ENCODE assay signal across 1 cellular context in genomic region chr22:31615940-31616314, GRCh38.
TF ChIP-seq lines count a peak whose summit lies in the region.

No MANE protein-coding gene starts in this region.

TF ChIP-seq in GM23338, 12 proteins besides CTCF, POLR2A, EP300 and RAD21 (continued from another document):
- no peak for TF ChIP-seq ZNF462 (CRISPR knock-in tag; IDR thresholded peaks at IDR 0.05)
- no peak for TF ChIP-seq POLR2AphosphoS5 (IDR thresholded peaks at IDR 0.05; ENCODE audit: low read depth)
- TF ChIP-seq, protein P1, sequence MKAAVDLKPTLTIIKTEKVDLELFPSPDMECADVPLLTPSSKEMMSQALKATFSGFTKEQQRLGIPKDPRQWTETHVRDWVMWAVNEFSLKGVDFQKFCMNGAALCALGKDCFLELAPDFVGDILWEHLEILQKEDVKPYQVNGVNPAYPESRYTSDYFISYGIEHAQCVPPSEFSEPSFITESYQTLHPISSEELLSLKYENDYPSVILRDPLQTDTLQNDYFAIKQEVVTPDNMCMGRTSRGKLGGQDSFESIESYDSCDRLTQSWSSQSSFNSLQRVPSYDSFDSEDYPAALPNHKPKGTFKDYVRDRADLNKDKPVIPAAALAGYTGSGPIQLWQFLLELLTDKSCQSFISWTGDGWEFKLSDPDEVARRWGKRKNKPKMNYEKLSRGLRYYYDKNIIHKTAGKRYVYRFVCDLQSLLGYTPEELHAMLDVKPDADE (IDR thresholded peaks at IDR 0.05): no peak
